In genomic region chr10:71294856-71295255, GRCh38 we compare ENCODE assay signal across 26 cellular contexts. TPM values are rescaled to one million over a fixed set of nuclear protein-coding genes. Genes with fewer than 3 reads are reported as not detected.
A peak's percentile ranks its signal among the peaks of the same experiment; 100 is the strongest.
DNase-seq lines count a peak whose midpoint lies in the region; ATAC-seq, FAIRE-seq and TF ChIP-seq lines count a peak whose summit lies in the region.
"Had no signal": no experiment of that assay in that cellular context is flagged by ENCODE, and none has a peak within 500 bp of the region (broad histone marks: within the 10 kb centered on the region; RNA-seq: fewer than 3 reads in every experiment).

No MANE protein-coding gene starts in this region.

- H3K9me3 ChIP-seq in right atrium auricular region (no peaks in the 10 kb centered on the region), K562 (replicated peaks; ENCODE audit: control insufficient read depth, insufficient read depth, low read depth, low read length) (no peaks in the 10 kb centered on the region)
- H3K9me3 ChIP-seq: A549; BE2C; BLaER1 treated with 17β-estradiol and CSF1 and Interleukin-3, amounts not matched to agents 10 nM and 100 nM; HAP-1 had no signal

- H3K4me2 ChIP-seq in K562 (ENCODE audit: insufficient read depth, low read length) = no peak overlapping the region
- H3K4me2 ChIP-seq: A549; BLaER1 treated with 17β-estradiol and CSF1 and Interleukin-3, amounts not matched to agents 10 nM and 100 nM had no signal

- H3K27ac Mint-ChIP-seq in glutamatergic neuron (ENCODE audit: unreplicated experiment) = no peak overlapping the region
- H3K27ac Mint-ChIP-seq: CD14-positive monocyte; CD4-positive, alpha-beta T cell; CD8-positive, alpha-beta memory T cell; HFFc6 had no signal

- no peak for TF ChIP-seq EP300 in K562 (IDR thresholded peaks at IDR 0.05; ENCODE audit: low read length)

- H3K4me3 ChIP-seq in right atrium auricular region (no peak overlapping the region), K562 (no peak overlapping the region)
- H3K4me3 ChIP-seq: A549; BLaER1 treated with 17β-estradiol and CSF1 and Interleukin-3, amounts not matched to agents 10 nM and 100 nM; HAP-1 had no signal

- CTCF ChIA-PET in K562 (lab: Yijun Ruan, JAX; ENCODE audit: low intra/inter-chr PET ratio) = no interaction called here

- no peaks in the 10 kb centered on the region for H3K27me3 ChIP-seq in right atrium auricular region
- peaks cover 0 to 27% of the 10 kb centered on the region in 2 experiments; a peak in 2 of 5 replicates for H3K27me3 ChIP-seq in K562 (ENCODE audit: control insufficient read depth in 2 of 2, insufficient read depth in 2 of 2, low read length in 2 of 2)
- H3K27me3 ChIP-seq: BE2C; BLaER1 treated with 17β-estradiol and CSF1 and Interleukin-3, amounts not matched to agents 10 nM and 100 nM had no signal

- H3K4me1 ChIP-seq in right atrium auricular region = no peaks in the 10 kb centered on the region
- H3K4me1 ChIP-seq in K562 (replicated peaks in 1 of 2; ENCODE audit: control insufficient read depth in 2 of 2, insufficient read depth in 2 of 2, low read length in 2 of 2) = peaks cover 3 to 18% of the 10 kb centered on the region in 2 experiments; a peak in 4 of 5 replicates
- H3K4me1 ChIP-seq: A549, HAP-1 had no signal

- intact Hi-C loops in Right ventricle myocardium inferior (cut with DNase I) = no loop called here
- intact Hi-C loops in K562 (cut with micrococcal nuclease) = no loop called here

- H3K36me3 ChIP-seq in right atrium auricular region = peaks cover 65% of the 10 kb centered on the region
- no peaks in the 10 kb centered on the region for H3K36me3 ChIP-seq in K562 (ENCODE audit: control insufficient read depth, insufficient read depth, low read length)
- H3K36me3 ChIP-seq: BLaER1 treated with 17β-estradiol and CSF1 and Interleukin-3, amounts not matched to agents 10 nM and 100 nM; HAP-1 had no signal

- no TSS peak for BruUV-seq in K562 (replicated peaks; lab: Mats Ljungman, UMichigan)

- H3K27me3 Mint-ChIP-seq in glutamatergic neuron (ENCODE audit: unreplicated experiment) = peaks cover 18% of the 10 kb centered on the region
- H3K27me3 Mint-ChIP-seq: CD4-positive, alpha-beta T cell had no signal

- H2AFZ ChIP-seq in K562 (ENCODE audit: low read depth, low read length) = no peak overlapping the region

- DNase-seq in Right ventricle myocardium inferior (ENCODE audit: missing footprints) = peak; percentile 22
- DNase-seq in right atrium auricular region (ENCODE audit: low spot score) = no peak
- no peak for DNase-seq in K562 (ENCODE audit: extremely low read depth in 1 of 4, low spot score in 3 of 4)
- DNase-seq in glutamatergic neuron = no peak
- DNase-seq: 8988T; ACHN; AML-193; BE2C; CD4-positive, alpha-beta T cell; CD8-positive, alpha-beta memory T cell; DMS153; DND-41; GOT3; HFFc6 had no signal

- H3K9me1 ChIP-seq in K562 (ENCODE audit: control insufficient read depth, insufficient read depth, low read length) = no peaks in the 10 kb centered on the region

- TF ChIP-seq CTCF in right atrium auricular region (IDR thresholded peaks at IDR 0.05) = no peak
- no peak for TF ChIP-seq CTCF in K562 (IDR thresholded peaks at IDR 0.05 in 2 of 3, conservative IDR thresholded peaks at IDR 0.05 in 1 of 3; ENCODE audit: insufficient read depth in 2 of 3, low read depth in 1 of 3, low read length in 3 of 3)
- TF ChIP-seq CTCF in glutamatergic neuron (IDR thresholded peaks at IDR 0.05; ENCODE audit: partially characterized antibody, unreplicated experiment) = no peak

- peak overlapping the region; percentile 44 for H3K4me3 Mint-ChIP-seq in glutamatergic neuron (ENCODE audit: unreplicated experiment)
- H3K4me3 Mint-ChIP-seq: CD14-positive monocyte; CD4-positive, alpha-beta T cell; HFFc6 had no signal

- TF ChIP-seq RAD21 in K562 (CRISPR knock-in tag; conservative IDR thresholded peaks at IDR 0.05 in 1 of 2, IDR thresholded peaks at IDR 0.05 in 1 of 2) = no peak

- in situ Hi-C loops in K562 (cut with MboI) = no loop called here

- no peaks in the 10 kb centered on the region for H3K79me2 ChIP-seq in K562 (ENCODE audit: control insufficient read depth, insufficient read depth, low read length)

- H3K9ac ChIP-seq in K562 (ENCODE audit: insufficient read depth in 1 of 2, low read depth in 2 of 2, low read length in 2 of 2) = no peak overlapping the region
- H3K9ac ChIP-seq: BLaER1 treated with 17β-estradiol and CSF1 and Interleukin-3, amounts not matched to agents 10 nM and 100 nM had no signal

- peaks cover 24% of the 10 kb centered on the region for H3K4me1 Mint-ChIP-seq in glutamatergic neuron (ENCODE audit: low read depth, unreplicated experiment)
- H3K4me1 Mint-ChIP-seq: CD8-positive, alpha-beta memory T cell had no signal

- WGBS in adipose tissue, 3 donors = 87 to 91% (median 89%) methylated on average over 4 of the region's 4 CpGs
- 24% methylated on average over 4 of the region's 4 CpGs for WGBS in K562 (ENCODE audit: insufficient coverage, low coverage, missing lambda C conversion rate)

- peaks cover 2% of the 10 kb centered on the region; the same call in 1 of the 2 replicates for H4K20me1 ChIP-seq in K562 (replicated peaks; ENCODE audit: control insufficient read depth, insufficient read depth, low read length)
- H4K20me1 ChIP-seq: BLaER1 treated with 17β-estradiol and CSF1 and Interleukin-3, amounts not matched to agents 10 nM and 100 nM had no signal

- ATAC-seq in Right ventricle myocardium inferior (no peak), K562 (no peak), GM19397 (IDR thresholded peaks at IDR 0.05; ENCODE audit: unreplicated experiment) (no peak), GM19328 (IDR thresholded peaks at IDR 0.05; ENCODE audit: unreplicated experiment) (no peak), GM19463 (IDR thresholded peaks at IDR 0.05; ENCODE audit: unreplicated experiment) (no peak)
- ATAC-seq: A549 had no signal

- POLR2A ChIA-PET in K562 (lab: Yijun Ruan, JAX) = no interaction called here

- TF ChIP-seq POLR2A in K562 (conservative IDR thresholded peaks at IDR 0.05) = no peak

- H3K9me3 Mint-ChIP-seq in glutamatergic neuron (ENCODE audit: unreplicated experiment) = peaks cover 13% of the 10 kb centered on the region
- H3K9me3 Mint-ChIP-seq: CD14-positive monocyte; CD4-positive, alpha-beta T cell; CD8-positive, alpha-beta memory T cell; HFFc6 had no signal

- FAIRE-seq in K562 (lab: Jason Lieb, UNC) = no peak
- FAIRE-seq: A549, D721Med, G401.6, GM12892, H54 had no signal

- H3K27ac ChIP-seq in right atrium auricular region = no peak overlapping the region
- peak overlapping the region; percentile 6 for H3K27ac ChIP-seq in adipose tissue (ENCODE audit: low read depth, low read length)
- no peak overlapping the region for H3K27ac ChIP-seq in K562 (ENCODE audit: extremely low read depth, low read depth, low read length)
- H3K27ac ChIP-seq: A549; BLaER1 treated with 17β-estradiol and CSF1 and Interleukin-3, amounts not matched to agents 10 nM and 100 nM had no signal

- peaks cover 5% of the 10 kb centered on the region for H3K36me3 Mint-ChIP-seq in glutamatergic neuron (ENCODE audit: unreplicated experiment)
- H3K36me3 Mint-ChIP-seq: CD14-positive monocyte; CD8-positive, alpha-beta memory T cell had no signal

TF ChIP-seq in K562, 482 proteins besides CTCF, POLR2A, EP300 and RAD21:
- TF ChIP-seq NFIC (IDR thresholded peaks at IDR 0.05) (0 out of 2 replicates have a peak, but pooled peaks have one; percentile 22), HIVEP1 (CRISPR knock-in tag; IDR thresholded peaks at IDR 0.05) (no peak)

RNA-seq across cellular contexts. Expression of gene SLC29A3, which starts 24.2 kb away (rescaled TPM):
- 1.8 TPM for total RNA-seq in Right ventricle myocardium inferior
- 1 to 10 TPM; 1.8 to 2.9 TPM for total RNA-seq in right atrium auricular region
- 1 to 10 TPM; 2.6 to 4.1 (median 2.9) TPM for polyA plus RNA-seq in adipose tissue
- 5.7 and 14.0 TPM in 2 replicates for total RNA-seq in K562 (2011; cell fraction: chromatin; rRNA removed; ENCODE audit: low replicate concordance)
- total RNA-seq in K562 (2011; cell fraction: nucleolus; rRNA removed) = 13.4 and 15.0 TPM in 2 replicates
- total RNA-seq in K562 (2011; cell fraction: nucleoplasm; rRNA removed) = 11.0 and 15.7 TPM in 2 replicates
- total RNA-seq in K562 (2014; rRNA removed) = 2.1 and 4.5 TPM in 2 replicates
- 2.8 TPM in 2 replicates for total RNA-seq in K562 (2014; rRNA removed; fragmentation: Illumina TruSeq; extraction: Trizol)
- total RNA-seq in K562 (2015; rRNA removed; fragmentation: Illumina TruSeq; extraction: Trizol) = 3.2 and 3.6 TPM in 2 replicates
- 8.2 and 8.5 TPM in 2 replicates for total RNA-seq in K562 (2021)
- 4.1 and 7.1 TPM in 2 replicates for polyA plus RNA-seq in K562 (2011; rRNA removed)
- polyA plus RNA-seq in K562 (2011; cell fraction: cytosol; rRNA removed) = 7.9 and 15.0 TPM in 2 replicates
- polyA plus RNA-seq in K562 (2011; cell fraction: nucleus; rRNA removed) = 5.0 and 7.3 TPM in 2 replicates
- 8.2 and 10.4 TPM in 2 replicates for polyA plus RNA-seq in K562 (2012)
- polyA plus RNA-seq in K562 (2014; fragmentation: Illumina TruSeq; extraction: Trizol) = 10.5 and 10.7 TPM in 2 replicates
- 10 to 100 TPM in 1 of 2 experiments, 1 to 10 TPM in 1; 6.3 to 10.3 TPM for polyA plus RNA-seq in K562 (2014; fragmentation: Nextera tagmentation; extraction: Ambion mirVana)
- polyA plus RNA-seq in K562 (2014; rRNA removed) = 4.5 and 4.6 TPM in 2 replicates
- polyA minus RNA-seq in K562 (2011; rRNA and poly(A)+ RNA removed) = 5.9 and 6.1 TPM in 2 replicates
- polyA minus RNA-seq in K562 (2011; cell fraction: cytosol; rRNA and poly(A)+ RNA removed) = 6.7 and 9.5 TPM in 2 replicates
- polyA minus RNA-seq in K562 (2011; cell fraction: nucleus; rRNA and poly(A)+ RNA removed) = 5.0 and 5.7 TPM in 2 replicates
- total RNA-seq in glutamatergic neuron (ENCODE audit: unreplicated experiment) = 7.8 TPM
